In genomic region chr5:61301820-61302563, GRCh38 we compare ENCODE assay signal across 1 cellular context.
TF ChIP-seq lines count a peak whose summit lies in the region.

No MANE protein-coding gene starts in this region.

TF ChIP-seq in HepG2, 621 proteins besides CTCF, POLR2A, EP300 and RAD21 (continued from another document and continues in another):
- TF ChIP-seq PAXIP1 (CRISPR knock-in tag; conservative IDR thresholded peaks at IDR 0.05) (peak; percentile 88), ZNF350 (CRISPR knock-in tag; IDR thresholded peaks at IDR 0.05; ENCODE audit: borderline replicate concordance, low read depth) (peak; percentile 62; the same call in 1 of the 2 replicates), HMG20B (CRISPR knock-in tag; conservative IDR thresholded peaks at IDR 0.05) (peak; percentile 73), MXD1 (CRISPR knock-in tag; IDR thresholded peaks at IDR 0.05) (0 out of 2 replicates have a peak, but pooled peaks have one; percentile 28), SALL1 (CRISPR knock-in tag; IDR thresholded peaks at IDR 0.05) (peak; percentile 91), ATF3 (CRISPR knock-in tag; IDR thresholded peaks at IDR 0.05) (peak; percentile 93), TRIM22 (IDR thresholded peaks at IDR 0.05) (no peak), ZNF263 (CRISPR knock-in tag; IDR thresholded peaks at IDR 0.05) (no peak), ZBTB21 (CRISPR knock-in tag; IDR thresholded peaks at IDR 0.05) (peak; percentile 59; the same call in 1 of the 2 replicates), KLF6 (CRISPR knock-in tag; IDR thresholded peaks at IDR 0.05) (0 out of 2 replicates have a peak, but pooled peaks have one; percentile 40), DRAP1 (CRISPR knock-in tag; IDR thresholded peaks at IDR 0.05) (0 out of 2 replicates have a peak, but pooled peaks have one; percentile 10), ZNF180 (CRISPR knock-in tag; IDR thresholded peaks at IDR 0.05; ENCODE audit: borderline replicate concordance, low read depth) (no peak), MAFF (IDR thresholded peaks at IDR 0.05; ENCODE audit: low read depth, low read length) (peak; percentile 60), ZNF317 (CRISPR knock-in tag; IDR thresholded peaks at IDR 0.05) (peak; percentile 64; the same call in 1 of the 2 replicates), KLF16 (CRISPR knock-in tag; IDR thresholded peaks at IDR 0.05) (peak in 1 of 2 experiments; percentile 70; a peak in 1 of 4 replicates), NFKB2 (CRISPR knock-in tag; IDR thresholded peaks at IDR 0.05; ENCODE audit: borderline replicate concordance) (0 out of 2 replicates have a peak, but pooled peaks have one; percentile 42), NFE2L1 (CRISPR knock-in tag; IDR thresholded peaks at IDR 0.05; ENCODE audit: borderline replicate concordance) (no peak), ZNF549 (CRISPR knock-in tag; IDR thresholded peaks at IDR 0.05) (no peak), MTERF4 (CRISPR knock-in tag; IDR thresholded peaks at IDR 0.05) (no peak), MEIS1 (CRISPR knock-in tag; IDR thresholded peaks at IDR 0.05; ENCODE audit: borderline replicate concordance) (peak; percentile 48; the same call in 1 of the 2 replicates), ZMYM4 (CRISPR knock-in tag; IDR thresholded peaks at IDR 0.05) (peak; percentile 88), SP1 (IDR thresholded peaks at IDR 0.05) (no peak), SP1 (CRISPR knock-in tag; IDR thresholded peaks at IDR 0.05) (no peak), ZNF570 (CRISPR knock-in tag; IDR thresholded peaks at IDR 0.05; ENCODE audit: borderline replicate concordance) (no peak), ZNF333 (CRISPR knock-in tag; IDR thresholded peaks at IDR 0.05; ENCODE audit: borderline replicate concordance) (no peak), ZNF766 (CRISPR knock-in tag; IDR thresholded peaks at IDR 0.05; ENCODE audit: borderline replicate concordance) (0 out of 2 replicates have a peak, but pooled peaks have one; percentile 62), MXI1 (IDR thresholded peaks at IDR 0.05; ENCODE audit: borderline replicate concordance, low read depth, low read length) (peak; percentile 49; the same call in 1 of the 3 replicates), CBFB (CRISPR knock-in tag; IDR thresholded peaks at IDR 0.05) (peak; percentile 88), ARNT (IDR thresholded peaks at IDR 0.05) (no peak), ZNF598 (CRISPR knock-in tag; IDR thresholded peaks at IDR 0.05; ENCODE audit: borderline replicate concordance) (0 out of 2 replicates have a peak, but pooled peaks have one; percentile 40), BHLHE40 (IDR thresholded peaks at IDR 0.05; ENCODE audit: low read length) (peak; percentile 48; the same call in 1 of the 2 replicates), ZZZ3 (CRISPR knock-in tag; IDR thresholded peaks at IDR 0.05; ENCODE audit: borderline replicate concordance) (no peak), ASH2L (IDR thresholded peaks at IDR 0.05; ENCODE audit: insufficient read length, low read depth, low read length) (peak; percentile 21), RARG (CRISPR knock-in tag; IDR thresholded peaks at IDR 0.05; ENCODE audit: low read depth) (0 out of 2 replicates have a peak, but pooled peaks have one; percentile 58), ZNF274 (CRISPR knock-in tag; IDR thresholded peaks at IDR 0.05) (no peak), PPARG (CRISPR knock-in tag; conservative IDR thresholded peaks at IDR 0.05) (peak; percentile 52; the same call in 1 of the 2 replicates), ATF1 (CRISPR knock-in tag; IDR thresholded peaks at IDR 0.05) (peak; percentile 61; the same call in 1 of the 2 replicates), SRSF4 (IDR thresholded peaks at IDR 0.05; ENCODE audit: low read depth, low read length, poor library complexity, severe bottlenecking) (no peak)
- TF ChIP-seq, protein P1, sequence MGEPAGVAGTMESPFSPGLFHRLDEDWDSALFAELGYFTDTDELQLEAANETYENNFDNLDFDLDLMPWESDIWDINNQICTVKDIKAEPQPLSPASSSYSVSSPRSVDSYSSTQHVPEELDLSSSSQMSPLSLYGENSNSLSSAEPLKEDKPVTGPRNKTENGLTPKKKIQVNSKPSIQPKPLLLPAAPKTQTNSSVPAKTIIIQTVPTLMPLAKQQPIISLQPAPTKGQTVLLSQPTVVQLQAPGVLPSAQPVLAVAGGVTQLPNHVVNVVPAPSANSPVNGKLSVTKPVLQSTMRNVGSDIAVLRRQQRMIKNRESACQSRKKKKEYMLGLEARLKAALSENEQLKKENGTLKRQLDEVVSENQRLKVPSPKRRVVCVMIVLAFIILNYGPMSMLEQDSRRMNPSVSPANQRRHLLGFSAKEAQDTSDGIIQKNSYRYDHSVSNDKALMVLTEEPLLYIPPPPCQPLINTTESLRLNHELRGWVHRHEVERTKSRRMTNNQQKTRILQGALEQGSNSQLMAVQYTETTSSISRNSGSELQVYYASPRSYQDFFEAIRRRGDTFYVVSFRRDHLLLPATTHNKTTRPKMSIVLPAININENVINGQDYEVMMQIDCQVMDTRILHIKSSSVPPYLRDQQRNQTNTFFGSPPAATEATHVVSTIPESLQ (CRISPR knock-in tag; conservative IDR thresholded peaks at IDR 0.05): no peak
- TF ChIP-seq, protein P2, sequence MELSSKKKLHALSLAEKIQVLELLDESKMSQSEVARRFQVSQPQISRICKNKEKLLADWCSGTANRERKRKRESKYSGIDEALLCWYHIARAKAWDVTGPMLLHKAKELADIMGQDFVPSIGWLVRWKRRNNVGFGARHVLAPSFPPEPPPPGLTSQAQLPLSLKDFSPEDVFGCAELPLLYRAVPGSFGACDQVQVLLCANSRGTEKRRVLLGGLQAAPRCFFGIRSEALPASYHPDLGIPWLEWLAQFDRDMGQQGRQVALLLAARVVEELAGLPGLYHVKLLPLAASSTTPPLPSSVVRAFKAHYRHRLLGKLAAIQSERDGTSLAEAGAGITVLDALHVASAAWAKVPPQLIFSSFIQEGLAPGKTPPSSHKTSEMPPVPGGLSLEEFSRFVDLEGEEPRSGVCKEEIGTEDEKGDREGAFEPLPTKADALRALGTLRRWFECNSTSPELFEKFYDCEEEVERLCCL (CRISPR knock-in tag; IDR thresholded peaks at IDR 0.05; ENCODE audit: borderline replicate concordance): no peak
- TF ChIP-seq, protein P3, sequence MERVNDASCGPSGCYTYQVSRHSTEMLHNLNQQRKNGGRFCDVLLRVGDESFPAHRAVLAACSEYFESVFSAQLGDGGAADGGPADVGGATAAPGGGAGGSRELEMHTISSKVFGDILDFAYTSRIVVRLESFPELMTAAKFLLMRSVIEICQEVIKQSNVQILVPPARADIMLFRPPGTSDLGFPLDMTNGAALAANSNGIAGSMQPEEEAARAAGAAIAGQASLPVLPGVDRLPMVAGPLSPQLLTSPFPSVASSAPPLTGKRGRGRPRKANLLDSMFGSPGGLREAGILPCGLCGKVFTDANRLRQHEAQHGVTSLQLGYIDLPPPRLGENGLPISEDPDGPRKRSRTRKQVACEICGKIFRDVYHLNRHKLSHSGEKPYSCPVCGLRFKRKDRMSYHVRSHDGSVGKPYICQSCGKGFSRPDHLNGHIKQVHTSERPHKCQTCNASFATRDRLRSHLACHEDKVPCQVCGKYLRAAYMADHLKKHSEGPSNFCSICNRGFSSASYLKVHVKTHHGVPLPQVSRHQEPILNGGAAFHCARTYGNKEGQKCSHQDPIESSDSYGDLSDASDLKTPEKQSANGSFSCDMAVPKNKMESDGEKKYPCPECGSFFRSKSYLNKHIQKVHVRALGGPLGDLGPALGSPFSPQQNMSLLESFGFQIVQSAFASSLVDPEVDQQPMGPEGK (CRISPR knock-in tag; IDR thresholded peaks at IDR 0.05): peak; percentile 46; the same call in 1 of the 2 replicates
- TF ChIP-seq, protein P4, sequence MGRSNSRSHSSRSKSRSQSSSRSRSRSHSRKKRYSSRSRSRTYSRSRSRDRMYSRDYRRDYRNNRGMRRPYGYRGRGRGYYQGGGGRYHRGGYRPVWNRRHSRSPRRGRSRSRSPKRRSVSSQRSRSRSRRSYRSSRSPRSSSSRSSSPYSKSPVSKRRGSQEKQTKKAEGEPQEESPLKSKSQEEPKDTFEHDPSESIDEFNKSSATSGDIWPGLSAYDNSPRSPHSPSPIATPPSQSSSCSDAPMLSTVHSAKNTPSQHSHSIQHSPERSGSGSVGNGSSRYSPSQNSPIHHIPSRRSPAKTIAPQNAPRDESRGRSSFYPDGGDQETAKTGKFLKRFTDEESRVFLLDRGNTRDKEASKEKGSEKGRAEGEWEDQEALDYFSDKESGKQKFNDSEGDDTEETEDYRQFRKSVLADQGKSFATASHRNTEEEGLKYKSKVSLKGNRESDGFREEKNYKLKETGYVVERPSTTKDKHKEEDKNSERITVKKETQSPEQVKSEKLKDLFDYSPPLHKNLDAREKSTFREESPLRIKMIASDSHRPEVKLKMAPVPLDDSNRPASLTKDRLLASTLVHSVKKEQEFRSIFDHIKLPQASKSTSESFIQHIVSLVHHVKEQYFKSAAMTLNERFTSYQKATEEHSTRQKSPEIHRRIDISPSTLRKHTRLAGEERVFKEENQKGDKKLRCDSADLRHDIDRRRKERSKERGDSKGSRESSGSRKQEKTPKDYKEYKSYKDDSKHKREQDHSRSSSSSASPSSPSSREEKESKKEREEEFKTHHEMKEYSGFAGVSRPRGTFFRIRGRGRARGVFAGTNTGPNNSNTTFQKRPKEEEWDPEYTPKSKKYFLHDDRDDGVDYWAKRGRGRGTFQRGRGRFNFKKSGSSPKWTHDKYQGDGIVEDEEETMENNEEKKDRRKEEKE (IDR thresholded peaks at IDR 0.05): no peak
- TF ChIP-seq, protein P5, sequence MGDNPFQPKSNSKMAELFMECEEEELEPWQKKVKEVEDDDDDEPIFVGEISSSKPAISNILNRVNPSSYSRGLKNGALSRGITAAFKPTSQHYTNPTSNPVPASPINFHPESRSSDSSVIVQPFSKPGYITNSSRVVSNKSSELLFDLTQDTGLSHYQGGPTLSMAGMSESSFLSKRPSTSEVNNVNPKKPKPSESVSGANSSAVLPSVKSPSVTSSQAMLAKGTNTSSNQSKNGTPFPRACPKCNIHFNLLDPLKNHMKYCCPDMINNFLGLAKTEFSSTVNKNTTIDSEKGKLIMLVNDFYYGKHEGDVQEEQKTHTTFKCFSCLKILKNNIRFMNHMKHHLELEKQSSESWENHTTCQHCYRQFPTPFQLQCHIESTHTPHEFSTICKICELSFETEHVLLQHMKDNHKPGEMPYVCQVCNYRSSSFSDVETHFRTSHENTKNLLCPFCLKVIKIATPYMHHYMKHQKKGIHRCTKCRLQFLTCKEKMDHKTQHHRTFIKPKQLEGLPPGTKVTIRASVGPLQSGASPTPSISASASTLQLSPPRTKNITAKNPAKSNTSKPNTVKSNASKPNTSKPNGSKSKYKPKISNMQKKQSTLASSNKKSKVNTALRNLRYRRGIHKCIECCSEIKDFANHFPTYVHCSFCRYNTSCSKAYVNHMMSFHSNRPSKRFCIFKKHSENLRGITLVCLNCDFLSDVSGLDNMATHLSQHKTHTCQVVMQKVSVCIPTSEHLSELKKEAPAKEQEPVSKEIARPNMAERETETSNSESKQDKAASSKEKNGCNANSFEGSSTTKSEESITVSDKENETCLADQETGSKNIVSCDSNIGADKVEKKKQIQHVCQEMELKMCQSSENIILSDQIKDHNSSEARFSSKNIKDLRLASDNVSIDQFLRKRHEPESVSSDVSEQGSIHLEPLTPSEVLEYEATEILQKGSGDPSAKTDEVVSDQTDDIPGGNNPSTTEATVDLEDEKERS (CRISPR knock-in tag; IDR thresholded peaks at IDR 0.05): 0 out of 2 replicates have a peak, but pooled peaks have one; percentile 68
